ENCODE assay signal across 16 cellular contexts in the genomic region with DNA sequence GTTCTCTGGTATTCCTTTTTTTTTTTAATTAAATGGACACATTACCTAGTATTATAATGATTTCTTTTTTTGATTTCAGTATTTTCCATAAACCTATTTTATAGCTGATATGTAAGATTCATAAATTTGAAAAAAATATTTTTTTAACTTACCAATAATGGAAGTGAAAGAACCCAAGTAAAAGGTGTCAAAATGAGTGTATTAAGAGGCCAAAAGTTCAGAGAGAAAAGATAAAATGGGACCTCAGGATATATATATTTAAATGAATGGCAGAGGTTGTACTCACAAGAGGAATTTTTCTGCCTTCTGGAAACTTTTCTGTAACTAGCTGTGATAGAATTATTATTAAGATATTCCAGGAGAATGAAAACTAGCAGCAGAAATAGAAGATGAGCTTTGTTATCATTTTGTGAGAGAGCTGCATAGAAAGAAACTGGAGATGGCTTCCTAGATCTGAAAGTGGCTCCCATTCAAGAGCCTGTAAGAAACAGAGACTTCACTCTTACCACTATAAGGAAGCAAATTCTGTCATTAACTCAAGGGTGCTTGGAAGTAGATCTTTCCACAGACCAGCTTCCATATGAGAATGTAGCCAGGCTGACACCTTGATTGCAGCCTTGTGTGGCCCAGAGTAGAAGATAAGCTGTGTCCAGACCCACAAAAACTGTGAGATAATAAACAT.
DNase-seq lines count a peak whose midpoint lies in the region; ATAC-seq and TF ChIP-seq lines count a peak whose summit lies in the region.
"Had no signal": no experiment of that assay in that cellular context is flagged by ENCODE, and none has a peak within 500 bp of the region (broad histone marks: within the 10 kb centered on the region; RNA-seq: fewer than 3 reads in every experiment).

No MANE protein-coding gene starts in this region.

- H3K36me3 ChIP-seq in OCI-LY3 (replicated peaks; ENCODE audit: low read depth, low read length): peaks cover 17% of the 10 kb centered on the region

- no peaks in the 10 kb centered on the region for H4K20me1 ChIP-seq in OCI-LY3 (ENCODE audit: insufficient read depth, low read length)

- H3K9me3 ChIP-seq in OCI-LY3 (ENCODE audit: insufficient read depth, low read length): no peaks in the 10 kb centered on the region

- ATAC-seq in GM18517 (IDR thresholded peaks at IDR 0.05; ENCODE audit: unreplicated experiment) (peak; percentile 61), GM21423 (IDR thresholded peaks at IDR 0.05; ENCODE audit: unreplicated experiment) (peak; percentile 53), HG02623 (IDR thresholded peaks at IDR 0.05; ENCODE audit: unreplicated experiment) (peak; percentile 34), GM18909 (IDR thresholded peaks at IDR 0.05; ENCODE audit: poor library complexity, unreplicated experiment) (no peak)
- ATAC-seq in activated T-helper 17 cell treated with anti-CD3 and anti-CD28 coated beads, Interleukin-2, amount 50 U/mL, for 72 hours (replicated peaks): no peak
- ATAC-seq: PC-3 had no signal

- H3K9ac ChIP-seq in OCI-LY3 (ENCODE audit: low read length): peak overlapping the region; percentile 27; the same call in 1 of the 2 replicates

- H2AFZ ChIP-seq in OCI-LY3 (ENCODE audit: low read depth, low read length): no peak overlapping the region

- DNase-seq in DMS53 treated with DMSO at 0.1 percent for 48 hours (lab: John Stamatoyannopoulos, UW; ENCODE audit: unreplicated experiment): no peak
- DNase-seq in Kasumi-1 (lab: John Stamatoyannopoulos, UW): no peak
- DNase-seq: DMS 273 treated with DMSO at 0.1 percent for 48 hours, NCI-H1417, NCI-H1930, NCI-H446, NCI-H69, PC-3 had no signal

- H3K27me3 Mint-ChIP-seq in activated T-helper 17 cell treated with anti-CD3 and anti-CD28 coated beads, Interleukin-2, amount 50 U/mL, for 72 hours: no peaks in the 10 kb centered on the region

- no peak for TF ChIP-seq CTCF in OCI-LY3 (IDR thresholded peaks at IDR 0.05; ENCODE audit: low read depth, low read length)

- no peak overlapping the region for H3K4me3 Mint-ChIP-seq in activated T-helper 17 cell treated with anti-CD3 and anti-CD28 coated beads, Interleukin-2, amount 50 U/mL, for 72 hours
- H3K4me3 Mint-ChIP-seq: T-helper 2 cell treated with Interferon-gamma antibody and Interleukin-4, amounts not matched to agents 5 μg/mL and 100 μg/mL, for 36 hours had no signal

- H3K79me2 ChIP-seq in OCI-LY3 (ENCODE audit: low read length): no peaks in the 10 kb centered on the region

- no peaks in the 10 kb centered on the region for H3K9me3 Mint-ChIP-seq in activated T-helper 17 cell treated with anti-CD3 and anti-CD28 coated beads, Interleukin-2, amount 50 U/mL, for 72 hours
- H3K9me3 Mint-ChIP-seq: T-helper 2 cell treated with Interferon-gamma antibody and Interleukin-4, amounts not matched to agents 5 μg/mL and 100 μg/mL, for 36 hours had no signal

- peak overlapping the region; percentile 39 for H3K4me2 ChIP-seq in OCI-LY3 (ENCODE audit: low read length)

- H3K4me3 ChIP-seq in OCI-LY3 (ENCODE audit: low read length): no peak overlapping the region

- H3K27me3 ChIP-seq in OCI-LY3 (ENCODE audit: low read depth, low read length): no peaks in the 10 kb centered on the region

- H3K27ac Mint-ChIP-seq in activated T-helper 17 cell treated with anti-CD3 and anti-CD28 coated beads, Interleukin-2, amount 50 U/mL, for 72 hours: no peak overlapping the region
- H3K27ac Mint-ChIP-seq: T-helper 2 cell treated with Interferon-gamma antibody and Interleukin-4, amounts not matched to agents 5 μg/mL and 100 μg/mL, for 36 hours had no signal

- H3K27ac ChIP-seq in OCI-LY3 (ENCODE audit: low read length): peak overlapping the region; percentile 47
- H3K27ac ChIP-seq: C4-2B had no signal

- H3K4me1 ChIP-seq in OCI-LY3 (ENCODE audit: low read length): peaks cover 56% of the 10 kb centered on the region

- no peaks in the 10 kb centered on the region for H3K4me1 Mint-ChIP-seq in activated T-helper 17 cell treated with anti-CD3 and anti-CD28 coated beads, Interleukin-2, amount 50 U/mL, for 72 hours

- no peaks in the 10 kb centered on the region for H3K36me3 Mint-ChIP-seq in activated T-helper 17 cell treated with anti-CD3 and anti-CD28 coated beads, Interleukin-2, amount 50 U/mL, for 72 hours (ENCODE audit: low read depth)

Comparison
In these comparisons a context has a peak if more than half of its experiments do, and no peak if none do; other contexts are left out.
1. ATAC-seq: peak in GM18517 (single experiment), GM21423 (single experiment) and HG02623 (single experiment); none in GM18909 (single experiment) and activated T-helper 17 cell treated with anti-CD3 and anti-CD28 coated beads, Interleukin-2, amount 50 U/mL, for 72 hours (single experiment).